In genomic region chr1:1333551-1334241, GRCh38 we compare ENCODE assay signal across 13 cellular contexts. TPM values are rescaled to one million over a fixed set of nuclear protein-coding genes. Genes with fewer than 3 reads are reported as not detected.
DNase-seq lines count a peak whose midpoint lies in the region; ATAC-seq and TF ChIP-seq lines count a peak whose summit lies in the region.
"Had no signal": no experiment of that assay in that cellular context is flagged by ENCODE, and none has a peak within 500 bp of the region (broad histone marks: within the 10 kb centered on the region; RNA-seq: fewer than 3 reads in every experiment).

No MANE protein-coding gene starts in this region.

- DNase-seq in RWPE2 (ENCODE audit: low spot score) (no peak), mesenchymal stem cell (no peak), HuH-7 (ENCODE audit: low spot score) (no peak), T-helper 1 cell (no peak)
- DNase-seq: activated CD4-positive, alpha-beta T cell treated with anti-CD3 and anti-CD28 coated beads for 1 hour; activated CD8-positive, alpha-beta memory T cell treated with anti-CD3 and anti-CD28 coated beads, Interleukin-2, amount 50 U/mL, for 4 hours; activated naive CD4-positive, alpha-beta T cell; BE2C; Karpas-422; SHP77 treated with DMSO at 0.1 percent for 48 hours; T-helper 9 cell had no signal

- H4K8ac ChIP-seq in mesenchymal stem cell (ENCODE audit: low read length) = no peak overlapping the region

- H2AFZ ChIP-seq in mesenchymal stem cell (ENCODE audit: low read depth, low read length) = no peak overlapping the region

- H2BK12ac ChIP-seq in mesenchymal stem cell (ENCODE audit: low read length in 2 of 2) = no peak overlapping the region

- H3K27ac ChIP-seq in RWPE2 (ENCODE audit: poor library complexity, severe bottlenecking) = peak overlapping the region; percentile 16
- H3K27ac ChIP-seq in mesenchymal stem cell (ENCODE audit: low read length, poor library complexity, severe bottlenecking) = no peak overlapping the region
- H3K27ac ChIP-seq: ascending aorta had no signal

- H3K14ac ChIP-seq in mesenchymal stem cell (ENCODE audit: low read length in 2 of 2) = no peak overlapping the region

- no peak overlapping the region for H3K4ac ChIP-seq in mesenchymal stem cell (ENCODE audit: low read depth in 1 of 2, low read length in 2 of 2)

- H2BK120ac ChIP-seq in mesenchymal stem cell (ENCODE audit: low read depth, low read length) = no peak overlapping the region

- no peak overlapping the region for H3K18ac ChIP-seq in mesenchymal stem cell (ENCODE audit: low read depth in 1 of 2, low read length in 2 of 2)

- no peak overlapping the region for H3K23ac ChIP-seq in mesenchymal stem cell (ENCODE audit: low read length in 2 of 2)

- no peaks in the 10 kb centered on the region for H3K9me3 ChIP-seq in RWPE2 (ENCODE audit: severe bottlenecking)
- no peaks in the 10 kb centered on the region for H3K9me3 ChIP-seq in mesenchymal stem cell (ENCODE audit: control insufficient read depth, low read length)
- H3K9me3 ChIP-seq: ascending aorta, BE2C had no signal

- no peak overlapping the region for H3K9ac ChIP-seq in mesenchymal stem cell (ENCODE audit: low read length)

- 92% methylated on average over 36 of the region's 36 CpGs for WGBS in mesenchymal stem cell

- H3K79me1 ChIP-seq in mesenchymal stem cell (replicated peaks; ENCODE audit: low read length, poor library complexity, severe bottlenecking) = peaks cover 6% of the 10 kb centered on the region

- H3K4me3 ChIP-seq in RWPE2 (ENCODE audit: severe bottlenecking) = no peak overlapping the region
- H3K4me3 ChIP-seq in mesenchymal stem cell (ENCODE audit: insufficient read depth in 1 of 2, low read depth in 1 of 2, low read length in 2 of 2) = no peak overlapping the region
- H3K4me3 ChIP-seq: ascending aorta had no signal

- H2AK5ac ChIP-seq in mesenchymal stem cell (ENCODE audit: low read length, severe bottlenecking) = no peak overlapping the region

- no peak overlapping the region for H2BK5ac ChIP-seq in mesenchymal stem cell (ENCODE audit: low read depth, low read length, poor library complexity, severe bottlenecking)

- peaks cover 17% of the 10 kb centered on the region for H3K4me1 ChIP-seq in RWPE2 (ENCODE audit: insufficient read depth, poor library complexity, severe bottlenecking)
- peaks cover 33% of the 10 kb centered on the region for H3K4me1 ChIP-seq in mesenchymal stem cell (ENCODE audit: control insufficient read depth, insufficient read depth, low read depth, low read length)
- H3K4me1 ChIP-seq: ascending aorta, BE2C had no signal

- H3K27me3 ChIP-seq in RWPE2 (ENCODE audit: insufficient read depth, poor library complexity, severe bottlenecking) (no peaks in the 10 kb centered on the region), mesenchymal stem cell (ENCODE audit: control insufficient read depth in 1 of 2, insufficient read depth in 1 of 2, low read length in 2 of 2) (no peaks in the 10 kb centered on the region)
- H3K27me3 ChIP-seq: ascending aorta had no signal

- H4K91ac ChIP-seq in mesenchymal stem cell (ENCODE audit: low read length) = peak overlapping the region; percentile 1

- H3K36me3 ChIP-seq in RWPE2 (ENCODE audit: low read depth) = peaks cover 22% of the 10 kb centered on the region
- peaks cover 6 to 88% of the 10 kb centered on the region in 2 experiments for H3K36me3 ChIP-seq in mesenchymal stem cell (ENCODE audit: control insufficient read depth in 1 of 2, insufficient read depth in 2 of 2, low read depth in 1 of 2, low read length in 2 of 2)

- no peak overlapping the region for H3K4me2 ChIP-seq in mesenchymal stem cell (ENCODE audit: low read length, poor library complexity, severe bottlenecking)

- no peak; the same call in 2 of the 3 replicates for ATAC-seq in RWPE2 (ENCODE audit: low read depth)
- ATAC-seq: natural killer cell treated with Interleukin-12 subunit alpha and Interleukin-12 subunit beta and Interleukin-15 and Interleukin-18, amount 100 ng/mL, for 72 hours had no signal

- no peak overlapping the region for H2BK15ac ChIP-seq in mesenchymal stem cell (ENCODE audit: low read depth, poor library complexity, severe bottlenecking)

- TF ChIP-seq CTCF in RWPE2 (IDR thresholded peaks at IDR 0.05; ENCODE audit: poor library complexity, severe bottlenecking) = no peak

RNA-seq across cellular contexts. Expression of gene TAS1R3, which starts 2.6 kb away (rescaled TPM):
- 0.04 TPM for polyA plus RNA-seq in mesenchymal stem cell (2013, experiment 1 of 2)
- 0.04 TPM for polyA plus RNA-seq in mesenchymal stem cell (2013, experiment 2 of 2)

RNA-seq across cellular contexts. Expression of gene CPTP, which starts 9.1 kb away (rescaled TPM):
- polyA plus RNA-seq in mesenchymal stem cell (2013, experiment 1 of 2) = 17.8 TPM
- polyA plus RNA-seq in mesenchymal stem cell (2013, experiment 2 of 2) = 17.7 TPM

RNA-seq across cellular contexts. Expression of gene INTS11, which starts 9.2 kb away (rescaled TPM):
- polyA plus RNA-seq in mesenchymal stem cell (2013, experiment 1 of 2) = 57.1 TPM
- 55.5 TPM for polyA plus RNA-seq in mesenchymal stem cell (2013, experiment 2 of 2)

RNA-seq across cellular contexts. Expression of gene DVL1, which starts 15.5 kb away (rescaled TPM):
- 26.3 TPM for polyA plus RNA-seq in mesenchymal stem cell (2013, experiment 1 of 2)
- polyA plus RNA-seq in mesenchymal stem cell (2013, experiment 2 of 2) = 26.6 TPM

RNA-seq across cellular contexts. Expression of gene MXRA8, which starts 24.7 kb away (rescaled TPM):
- 282 TPM for polyA plus RNA-seq in mesenchymal stem cell (2013, experiment 1 of 2)
- 274 TPM for polyA plus RNA-seq in mesenchymal stem cell (2013, experiment 2 of 2)
